Comparison of ENCODE assay signal across 1 cellular context in genomic region chr1:7068552-7068951, GRCh38.
TF ChIP-seq lines count a peak whose summit lies in the region.

No MANE protein-coding gene starts in this region.

TF ChIP-seq in GM23338, 12 proteins besides CTCF, POLR2A, EP300 and RAD21 (continued from another document):
- TF ChIP-seq, protein P1, sequence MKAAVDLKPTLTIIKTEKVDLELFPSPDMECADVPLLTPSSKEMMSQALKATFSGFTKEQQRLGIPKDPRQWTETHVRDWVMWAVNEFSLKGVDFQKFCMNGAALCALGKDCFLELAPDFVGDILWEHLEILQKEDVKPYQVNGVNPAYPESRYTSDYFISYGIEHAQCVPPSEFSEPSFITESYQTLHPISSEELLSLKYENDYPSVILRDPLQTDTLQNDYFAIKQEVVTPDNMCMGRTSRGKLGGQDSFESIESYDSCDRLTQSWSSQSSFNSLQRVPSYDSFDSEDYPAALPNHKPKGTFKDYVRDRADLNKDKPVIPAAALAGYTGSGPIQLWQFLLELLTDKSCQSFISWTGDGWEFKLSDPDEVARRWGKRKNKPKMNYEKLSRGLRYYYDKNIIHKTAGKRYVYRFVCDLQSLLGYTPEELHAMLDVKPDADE (IDR thresholded peaks at IDR 0.05), result no peak
